9 cellular contexts compared by ENCODE assay signal in genomic region chr1:11882814-11883538, GRCh38. TPM values are rescaled to one million over a fixed set of nuclear protein-coding genes. Genes with fewer than 3 reads are reported as not detected.
DNase-seq lines count a peak whose midpoint lies in the region; ATAC-seq and TF ChIP-seq lines count a peak whose summit lies in the region.
"Had no signal": no experiment of that assay in that cellular context is flagged by ENCODE, and none has a peak within 500 bp of the region (broad histone marks: within the 10 kb centered on the region; RNA-seq: fewer than 3 reads in every experiment).

No MANE protein-coding gene starts in this region.

- H3K36me3 ChIP-seq in adrenal gland (replicated peaks in 1 of 2), result no peaks in the 10 kb centered on the region
- H3K36me3 ChIP-seq in right lobe of liver, result no peaks in the 10 kb centered on the region

- intact Hi-C loops in adrenal gland (cut with DNase I), result no loop called here
- intact Hi-C loops in right lobe of liver (cut with DNase I), result no loop called here

- H3K9me3 ChIP-seq in adrenal gland (replicated peaks in 1 of 3) (no peaks in the 10 kb centered on the region), right lobe of liver (no peaks in the 10 kb centered on the region)

- DNase-seq in COLO668 (lab: John Stamatoyannopoulos, UW; ENCODE audit: unreplicated experiment) (peak; percentile 53), NB4 (ENCODE audit: low read depth) (peak; percentile 15), adrenal gland (peak in 6 of 7 donors; percentile 34 to 72 (median 58)), right lobe of liver (peak in 1 of 3 donors; percentile 46)
- DNase-seq in NK-92 treated with Interleukin-12 subunit alpha and Interleukin-12 subunit beta, amount 100 ng/mL, for 24 hours (lab: John Stamatoyannopoulos, UW), result no peak
- DNase-seq: SW 1271 had no signal

- peaks cover 4 to 7% of the 10 kb centered on the region in 2 donors for H3K4me1 ChIP-seq in adrenal gland (replicated peaks in 1 of 2)
- H3K4me1 ChIP-seq in right lobe of liver, result no peaks in the 10 kb centered on the region

- peak in 3 of 4 donors; percentile 35 to 60 (median 48) for ATAC-seq in right lobe of liver
- ATAC-seq in GM19324 (IDR thresholded peaks at IDR 0.05; ENCODE audit: low FRiP score, unreplicated experiment), result no peak
- ATAC-seq in HG03439 (IDR thresholded peaks at IDR 0.05; ENCODE audit: unreplicated experiment), result no peak
- no peak for ATAC-seq in HG02884 (IDR thresholded peaks at IDR 0.05; ENCODE audit: unreplicated experiment)

- H3K4me3 ChIP-seq in NB4 (ENCODE audit: low read depth, low read length) (no peak overlapping the region), adrenal gland (no peak overlapping the region), right lobe of liver (no peak overlapping the region)

- 26 to 45% (median 35%) methylated on average over 6 to 13 of the region's 13 CpGs for WGBS in adrenal gland, 4 donors
- WGBS in right lobe of liver (ENCODE audit: insufficient coverage, low coverage, low lambda C conversion rate, missing lambda C conversion rate), result 75% methylated on average over 4 of the region's 13 CpGs

- TF ChIP-seq POLR2A in NB4 (IDR thresholded peaks at IDR 0.05; ENCODE audit: extremely low read depth, insufficient read length), result no peak
- TF ChIP-seq POLR2A in adrenal gland (IDR thresholded peaks at IDR 0.05), result no peak
- TF ChIP-seq POLR2A in right lobe of liver (IDR thresholded peaks at IDR 0.05), result no peak

- no peak overlapping the region for H3K27ac ChIP-seq in adrenal gland
- H3K27ac ChIP-seq in right lobe of liver, result no peak overlapping the region

- H3K27me3 ChIP-seq in adrenal gland (no peaks in the 10 kb centered on the region), right lobe of liver (no peaks in the 10 kb centered on the region)

- TF ChIP-seq CTCF in NB4 (IDR thresholded peaks at IDR 0.05; ENCODE audit: low read depth, low read length), result no peak
- TF ChIP-seq CTCF in adrenal gland (IDR thresholded peaks at IDR 0.05), result no peak
- no peak for TF ChIP-seq CTCF in right lobe of liver (IDR thresholded peaks at IDR 0.05)

RNA-seq across cellular contexts. Expression of gene NPPB, which starts 24.2 kb away (rescaled TPM):
- total RNA-seq in adrenal gland, result not detected
- polyA plus RNA-seq in adrenal gland, result 1 to 10 TPM in 1 of 3 donors, not detected in 2; 1.1 TPM
- total RNA-seq in right lobe of liver, result under 1 TPM in 1 of 6 experiments, not detected in 5; 0.44 TPM

RNA-seq across cellular contexts. Expression of gene NPPA, which starts 35.4 kb away (rescaled TPM):
- not detected for total RNA-seq in adrenal gland
- 1 to 10 TPM in 1 of 3 donors, under 1 TPM in 1, not detected in 1; 0.17 to 2.7 TPM for polyA plus RNA-seq in adrenal gland
- total RNA-seq in right lobe of liver, result 1 to 10 TPM in 2 of 6 experiments, under 1 TPM in 2, not detected in 2; 0.27 to 2.3 (median 1.3) TPM

RNA-seq across cellular contexts. Expression of gene KIAA2013, which starts 43.3 kb away (rescaled TPM):
- total RNA-seq in adrenal gland (100 to 1,000 TPM in 2 of 8 donors, 10 to 100 TPM in 6; 37.3 to 119 (median 70.5) TPM), right lobe of liver (10 to 100 TPM; 33.5 to 75.1 (median 43.0) TPM)
- polyA plus RNA-seq in adrenal gland, result 10 to 100 TPM; 15.2 to 25.8 (median 15.5) TPM

RNA-seq across cellular contexts. Expression of gene PLOD1, which starts 51.5 kb away (rescaled TPM):
- total RNA-seq in adrenal gland (100 to 1,000 TPM in 4 of 8 donors, 10 to 100 TPM in 4; 62.4 to 133 (median 94.6) TPM), right lobe of liver (100 to 1,000 TPM in 2 of 6 experiments, 10 to 100 TPM in 4; 70.2 to 119 (median 93.8) TPM)
- 10 to 100 TPM; 37.1 to 52.8 (median 49.1) TPM for polyA plus RNA-seq in adrenal gland

Comparison
In these comparisons a context has a peak if more than half of its experiments do, and no peak if none do; other contexts are left out.
1. ATAC-seq: peak in right lobe of liver (3 of 4); none in GM19324 (single experiment), HG03439 (single experiment) and HG02884 (single experiment).